In the genomic region with DNA sequence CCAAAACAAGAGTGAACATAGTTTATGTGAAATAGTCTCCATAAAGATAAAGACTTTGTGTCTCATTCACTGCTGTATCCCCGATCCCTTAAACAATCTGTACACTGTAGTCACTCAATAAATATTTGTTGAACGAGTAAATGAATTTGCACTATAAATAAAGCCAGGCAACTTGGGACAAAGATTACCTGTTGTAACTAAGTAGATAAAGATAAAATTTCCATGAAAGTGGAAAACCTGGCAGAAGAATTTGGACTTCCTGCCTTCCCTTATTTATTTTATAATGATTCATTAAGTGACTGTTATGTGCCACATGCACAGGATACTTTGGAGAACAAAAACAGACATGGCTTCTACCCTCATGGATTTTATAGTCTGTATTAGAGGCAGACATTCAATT, we compare ENCODE assay signal across 15 cellular contexts.
DNase-seq lines count a peak whose midpoint lies in the region; ATAC-seq, FAIRE-seq and TF ChIP-seq lines count a peak whose summit lies in the region.
"Had no signal": no experiment of that assay in that cellular context is flagged by ENCODE, and none has a peak within 500 bp of the region (broad histone marks: within the 10 kb centered on the region; RNA-seq: fewer than 3 reads in every experiment).

No MANE protein-coding gene starts in this region.

- TF ChIP-seq POLR2A in A549 (IDR thresholded peaks at IDR 0.05; ENCODE audit: low read length): no peak
- TF ChIP-seq POLR2A in right lobe of liver (IDR thresholded peaks at IDR 0.05): peak; percentile 9

- no peaks in the 10 kb centered on the region for H3K36me3 ChIP-seq in right lobe of liver
- no peaks in the 10 kb centered on the region for H3K36me3 ChIP-seq in CD8-positive, alpha-beta memory T cell (ENCODE audit: insufficient read depth, low read length)
- H3K36me3 ChIP-seq: SJCRH30 had no signal

- no peaks in the 10 kb centered on the region for H3K27me3 ChIP-seq in right lobe of liver
- H3K27me3 ChIP-seq in CD8-positive, alpha-beta memory T cell (ENCODE audit: insufficient read depth, low read length, poor library complexity, severe bottlenecking): no peaks in the 10 kb centered on the region
- H3K27me3 ChIP-seq: SJCRH30 had no signal

- intact Hi-C loops in right lobe of liver (cut with DNase I): no loop called here

- no peak overlapping the region for H3K4me3 ChIP-seq in A549
- no peak overlapping the region for H3K4me3 ChIP-seq in right lobe of liver
- no peak overlapping the region for H3K4me3 ChIP-seq in CD8-positive, alpha-beta memory T cell (ENCODE audit: low read length)
- H3K4me3 ChIP-seq: SJCRH30 had no signal

- TF ChIP-seq RAD21 in A549 (conservative IDR thresholded peaks at IDR 0.05 in 1 of 2, IDR thresholded peaks at IDR 0.05 in 1 of 2): no peak

- H3K27ac ChIP-seq in A549 (0 out of 6 replicates have a peak overlapping the region, but pooled peaks of 1 of the 2 experiments have one; percentile 2), right lobe of liver (no peak overlapping the region)
- no peak overlapping the region for H3K27ac ChIP-seq in CD8-positive, alpha-beta memory T cell (ENCODE audit: low read depth, low read length)
- H3K27ac ChIP-seq: 22Rv1, SJCRH30 had no signal

- FAIRE-seq in A549 (lab: Jason Lieb, UNC): peak; percentile 59
- FAIRE-seq: GM19239 had no signal

- H3K4me1 ChIP-seq in A549 (peaks cover 11% of the 10 kb centered on the region), right lobe of liver (peaks cover 0 to 6% (median 0%) of the 10 kb centered on the region in 4 donors)
- no peaks in the 10 kb centered on the region for H3K4me1 ChIP-seq in CD8-positive, alpha-beta memory T cell (ENCODE audit: insufficient read depth, low read length)
- H3K4me1 ChIP-seq: SJCRH30 had no signal

- WGBS in A549 (ENCODE audit: missing lambda C conversion rate): 8% methylated on average over 2 of the region's 2 CpGs
- WGBS in right lobe of liver (ENCODE audit: insufficient coverage, low coverage, low lambda C conversion rate, missing lambda C conversion rate): 29% methylated on average over 2 of the region's 2 CpGs

- H3K36me3 Mint-ChIP-seq in CD8-positive, alpha-beta memory T cell: peaks cover 5 to 12% (median 7%) of the 10 kb centered on the region in 3 donors

- no peak overlapping the region for H3K27ac Mint-ChIP-seq in CD8-positive, alpha-beta memory T cell
- H3K27ac Mint-ChIP-seq in stimulated activated naive CD8-positive, alpha-beta T cell treated with anti-CD3 and anti-CD28 coated beads, Interleukin-15, amount 100 ng/mL, for 72 hours: no peak overlapping the region

- no peak for TF ChIP-seq EP300 in A549 (IDR thresholded peaks at IDR 0.05)

- H3K4me2 ChIP-seq in A549: peak overlapping the region; percentile 30

- CTCF ChIA-PET in A549 (lab: Yijun Ruan, JAX): no interaction called here
- CTCF ChIA-PET in CD8-positive, alpha-beta memory T cell (lab: Charles Lee): no interaction called here

- POLR2A ChIA-PET in A549 (lab: Yijun Ruan, JAX): no interaction called here
- POLR2A ChIA-PET in CD8-positive, alpha-beta memory T cell (lab: Charles Lee): no interaction called here

- no peaks in the 10 kb centered on the region for H3K9me3 ChIP-seq in A549
- H3K9me3 ChIP-seq in right lobe of liver: no peaks in the 10 kb centered on the region
- H3K9me3 ChIP-seq in CD8-positive, alpha-beta memory T cell (ENCODE audit: low read length): no peaks in the 10 kb centered on the region
- H3K9me3 ChIP-seq: SJCRH30 had no signal

- H3K9me3 Mint-ChIP-seq in CD8-positive, alpha-beta memory T cell: no peaks in the 10 kb centered on the region
- H3K9me3 Mint-ChIP-seq in stimulated activated naive CD8-positive, alpha-beta T cell treated with anti-CD3 and anti-CD28 coated beads, Interleukin-15, amount 100 ng/mL, for 72 hours: peaks cover 0 to 3% of the 10 kb centered on the region in 2 donors
- H3K9me3 Mint-ChIP-seq: CD4-positive, alpha-beta memory T cell had no signal

- no peak overlapping the region for H3K4me3 Mint-ChIP-seq in CD8-positive, alpha-beta memory T cell
- no peak overlapping the region for H3K4me3 Mint-ChIP-seq in stimulated activated naive CD8-positive, alpha-beta T cell treated with anti-CD3 and anti-CD28 coated beads, Interleukin-15, amount 100 ng/mL, for 72 hours
- H3K4me3 Mint-ChIP-seq: CD4-positive, alpha-beta memory T cell had no signal

- peaks cover 5 to 8% (median 5%) of the 10 kb centered on the region in 3 donors for H3K4me1 Mint-ChIP-seq in CD8-positive, alpha-beta memory T cell
- H3K4me1 Mint-ChIP-seq in stimulated activated naive CD8-positive, alpha-beta T cell treated with anti-CD3 and anti-CD28 coated beads, Interleukin-15, amount 100 ng/mL, for 72 hours: peaks cover 5% of the 10 kb centered on the region

- DNase-seq in A549 (ENCODE audit: low read depth in 1 of 2, low spot score in 1 of 2): peak in 1 of 2 experiments; percentile 13
- peak; percentile 49 for DNase-seq in HT-29 (ENCODE audit: low spot score)
- DNase-seq in dermis blood vessel endothelial cell: peak; percentile 14
- DNase-seq in right lobe of liver: no peak
- no peak for DNase-seq in CD8-positive, alpha-beta memory T cell
- DNase-seq in NCI-H1092 treated with DMSO at 0.1 percent for 48 hours (lab: John Stamatoyannopoulos, UW): no peak
- DNase-seq in stimulated activated naive CD8-positive, alpha-beta T cell treated with anti-CD3 and anti-CD28 coated beads, Interleukin-15, amount 100 ng/mL, for 72 hours: no peak
- DNase-seq in UCSD-AML1 (lab: John Stamatoyannopoulos, UW; ENCODE audit: unreplicated experiment): no peak
- DNase-seq: CD4-positive, alpha-beta memory T cell; NCI-H1436 treated with DMSO at 0.1 percent for 48 hours; NCI-H2081; NCI-H774; SJCRH30 had no signal

- peak in 1 of 2 experiments; percentile 35; a peak in 3 of 6 replicates for ATAC-seq in A549
- ATAC-seq in right lobe of liver: peak; percentile 69 to 96 (median 84)
- no peak for ATAC-seq in stimulated activated naive CD8-positive, alpha-beta T cell treated with anti-CD3 and anti-CD28 coated beads, Interleukin-15, amount 100 ng/mL, for 72 hours

- H3K27me3 Mint-ChIP-seq in CD8-positive, alpha-beta memory T cell: no peaks in the 10 kb centered on the region
- H3K27me3 Mint-ChIP-seq in stimulated activated naive CD8-positive, alpha-beta T cell treated with anti-CD3 and anti-CD28 coated beads, Interleukin-15, amount 100 ng/mL, for 72 hours: no peaks in the 10 kb centered on the region
- H3K27me3 Mint-ChIP-seq: CD4-positive, alpha-beta memory T cell had no signal

- TF ChIP-seq CTCF in A549 (IDR thresholded peaks at IDR 0.05): no peak
- TF ChIP-seq CTCF in right lobe of liver (IDR thresholded peaks at IDR 0.05): no peak

TF ChIP-seq in A549, 52 proteins besides CTCF, POLR2A, EP300 and RAD21:
- TF ChIP-seq RFX5 (IDR thresholded peaks at IDR 0.05) (no peak), HEYL (CRISPR knock-in tag; IDR thresholded peaks at IDR 0.05) (no peak), ESRRA (IDR thresholded peaks at IDR 0.05; ENCODE audit: borderline replicate concordance, low read length) (no peak)

Comparison
In these comparisons a context has a peak if more than half of its experiments do, and no peak if none do; other contexts are left out.
1. DNase-seq: peak in HT-29 (single experiment) and dermis blood vessel endothelial cell (single experiment); none in right lobe of liver (0 of 3), CD8-positive, alpha-beta memory T cell (0 of 5), NCI-H1092 treated with DMSO at 0.1 percent for 48 hours (single experiment), stimulated activated naive CD8-positive, alpha-beta T cell treated with anti-CD3 and anti-CD28 coated beads, Interleukin-15, amount 100 ng/mL, for 72 hours (0 of 2) and UCSD-AML1 (single experiment).